25 cellular contexts compared by ENCODE assay signal in the genomic region with DNA sequence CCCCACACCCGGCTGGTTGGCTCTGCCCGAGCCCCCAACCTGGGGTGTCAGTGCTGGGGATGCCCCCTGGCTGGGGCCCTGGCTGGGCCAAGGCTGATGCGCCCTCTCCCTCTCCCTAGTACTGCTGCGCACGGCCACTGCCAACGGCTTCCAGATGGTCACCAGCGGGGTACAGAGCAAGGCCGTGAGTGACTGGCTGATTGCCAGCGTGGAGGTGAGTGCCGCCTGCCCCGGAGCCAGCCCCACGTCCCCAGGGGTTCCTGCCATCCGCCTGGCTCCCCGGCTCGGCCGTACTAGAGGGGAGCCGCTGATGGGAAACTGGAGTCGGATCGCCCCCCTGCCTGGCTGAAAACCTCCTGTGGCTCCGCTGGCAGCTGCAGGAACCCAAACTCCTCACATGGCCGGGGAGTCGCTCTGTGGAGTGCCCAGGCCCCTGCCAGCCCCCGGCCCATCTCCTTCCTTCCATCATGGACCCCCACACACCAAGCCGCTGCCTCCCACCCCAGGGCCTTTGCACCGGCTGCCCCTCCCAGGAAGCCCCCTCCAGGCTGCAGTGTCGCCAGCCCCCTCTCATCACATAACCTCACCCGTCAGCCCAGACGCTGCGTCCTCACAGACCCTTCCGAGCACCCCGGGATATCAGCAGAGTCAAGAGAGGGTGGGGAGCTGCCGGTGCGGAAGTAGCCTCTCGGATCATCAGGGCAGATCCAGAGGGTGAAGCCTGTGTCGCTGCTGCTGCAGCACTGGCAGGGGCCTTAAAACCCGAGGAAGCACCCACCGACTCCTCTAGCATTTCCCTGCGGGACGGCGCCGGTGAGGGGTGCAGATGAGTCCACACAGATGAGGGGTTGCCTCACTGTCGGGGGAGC. TPM values are rescaled to one million over a fixed set of nuclear protein-coding genes. Genes with fewer than 3 reads are reported as not detected.
"Had no signal": no experiment of that assay in that cellular context is flagged by ENCODE, and none has a peak within 500 bp of the region (broad histone marks: within the 10 kb centered on the region; RNA-seq: fewer than 3 reads in every experiment).

No MANE protein-coding gene starts in this region.

- H3K27me3 ChIP-seq: foreskin keratinocyte, hepatocyte, left lung, tibial artery had no signal

- H3K4me3 ChIP-seq: hepatocyte, left lung, tibial artery had no signal

- FAIRE-seq: bronchial epithelial cell, small intestine had no signal

- ATAC-seq: activated T-cell treated with anti-CD3 and anti-CD28 coated beads, Interleukin-2, amount 50 U/mL, for 72 hours; foreskin keratinocyte; left lung; naive thymus-derived CD4-positive, alpha-beta T cell; sciatic nerve; stimulated activated effector memory CD8-positive, alpha-beta T cell treated with anti-CD3 and anti-CD28 coated beads, Interleukin-12 subunit alpha, Interleukin-12 subunit beta, amount 100 ng/mL, for 72 hours; stimulated activated naive CD8-positive, alpha-beta T cell treated with anti-CD3 and anti-CD28 coated beads, Interleukin-15, amount 100 ng/mL, for 72 hours had no signal

- H3K4me1 ChIP-seq: foreskin keratinocyte, tibial artery had no signal

- DNase-seq: activated CD4-positive, alpha-beta memory T cell treated with anti-CD3 and anti-CD28 coated beads for 36 hours; activated CD4-positive, alpha-beta T cell treated with anti-CD3 and anti-CD28 coated beads for 4 hours; activated CD4-positive, CD25-positive, alpha-beta regulatory T cell; activated effector memory CD4-positive, alpha-beta T cell treated with Interleukin-2 at 50 U/mL for 16 hours; activated naive CD4-positive, alpha-beta T cell treated with anti-CD3 and anti-CD28 coated beads for 36 hours; activated naive CD8-positive, alpha-beta T cell treated with anti-CD3 and anti-CD28 coated beads, Interleukin-2, amount 10 ng/mL, durations not matched to agents 7 days and 5 days; activated T-cell treated with anti-CD3 and anti-CD28 coated beads, Interleukin-2, amount 50 U/mL, for 72 hours; amniotic stem cell; dermis blood vessel endothelial cell; effector memory CD4-positive, alpha-beta T cell; foreskin keratinocyte; glutamatergic neuron; immature natural killer cell; posterior cingulate gyrus; small intestine; stimulated activated CD4-positive, alpha-beta T cell treated with anti-CD3 and anti-CD28 coated beads, Interleukin-2, amount 100 ng/mL, for 24 hours; stimulated activated naive CD8-positive, alpha-beta T cell treated with anti-CD3 and anti-CD28 coated beads, Interleukin-15, amount 100 ng/mL, for 72 hours; T1000; tibial artery had no signal

- H3K9me3 ChIP-seq: left lung, tibial artery had no signal

RNA-seq across cellular contexts. Expression of gene S1PR4, which starts 17.7 kb away (rescaled TPM):
- polyA plus RNA-seq: hepatocyte had no signal

RNA-seq across cellular contexts. Expression of gene CELF5, which starts 28.2 kb away (rescaled TPM):
- polyA plus RNA-seq: immature natural killer cell; naive thymus-derived CD4-positive, alpha-beta T cell had no signal
